18 cellular contexts compared by ENCODE assay signal in genomic region chr13:24216176-24216575, GRCh38. TPM values are rescaled to one million over a fixed set of nuclear protein-coding genes. Genes with fewer than 3 reads are reported as not detected.
A peak's percentile ranks its signal among the peaks of the same experiment; 100 is the strongest.
DNase-seq lines count a peak whose midpoint lies in the region; ATAC-seq and TF ChIP-seq lines count a peak whose summit lies in the region.
"Had no signal": no experiment of that assay in that cellular context is flagged by ENCODE, and none has a peak within 500 bp of the region (broad histone marks: within the 10 kb centered on the region; RNA-seq: fewer than 3 reads in every experiment).

No MANE protein-coding gene starts in this region.

- no peaks in the 10 kb centered on the region for H3K36me3 ChIP-seq in lower lobe of right lung
- no peaks in the 10 kb centered on the region for H3K36me3 ChIP-seq in thyroid gland

- H3K4me1 ChIP-seq in lower lobe of right lung (peaks cover 40% of the 10 kb centered on the region), thyroid gland (peaks cover 69 to 81% of the 10 kb centered on the region in 2 donors)

- H3K27ac ChIP-seq in lower lobe of right lung (peak overlapping the region; percentile 48), thyroid gland (peak overlapping the region; percentile 90 to 97 (median 95))

- intact Hi-C loops in activated CD4-positive, alpha-beta T cell treated with anti-CD3 and anti-CD28 coated beads for 36 hours (cut with DNase I, micrococcal nuclease) = no loop called here
- intact Hi-C loops in lower lobe of right lung (cut with DNase I) = no loop called here
- intact Hi-C loops in thyroid gland (cut with DNase I) = loop anchor here (5.0 kb wide), 1 partner anchor 294 kb away; no protein-coding TSS in a partner anchor

- 94 to 98% methylated on average over 4 of the region's 4 CpGs for WGBS in thyroid gland, 2 donors

- H3K4me3 ChIP-seq in lower lobe of right lung = no peak overlapping the region
- H3K4me3 ChIP-seq in thyroid gland (replicated peaks in 1 of 3) = no peak overlapping the region
- H3K4me3 ChIP-seq: GM23338 had no signal

- H3K4me1 Mint-ChIP-seq in activated CD4-positive, alpha-beta T cell treated with anti-CD3 and anti-CD28 coated beads, Interleukin-2, amount 10 ng/mL, durations not matched to agents 7 days and 5 days = peaks cover 34% of the 10 kb centered on the region
- H3K4me1 Mint-ChIP-seq in activated CD4-positive, alpha-beta T cell treated with anti-CD3 and anti-CD28 coated beads for 36 hours = peaks cover 15% of the 10 kb centered on the region
- H3K4me1 Mint-ChIP-seq in brain = peaks cover 93% of the 10 kb centered on the region

- CTCF ChIA-PET in activated CD4-positive, alpha-beta T cell treated with anti-CD3 and anti-CD28 coated beads, Interleukin-2, amount 10 ng/mL, durations not matched to agents 7 days and 5 days (lab: Charles Lee) = interaction anchor here (1.4 to 2.6 kb wide), 2 partner anchors 149 to 195 kb away, joined by 3 to 6 read pairs; no protein-coding TSS in a partner anchor
- CTCF ChIA-PET in activated CD4-positive, alpha-beta T cell treated with anti-CD3 and anti-CD28 coated beads for 36 hours (lab: Charles Lee) = interaction anchor here (0.6 to 2.2 kb wide), 3 partner anchors 15 to 195 kb away, joined by 3 to 5 read pairs (median 3); no protein-coding TSS in a partner anchor

- ATAC-seq in activated CD4-positive, alpha-beta T cell treated with anti-CD3 and anti-CD28 coated beads for 36 hours = no peak
- no peak for ATAC-seq in lower lobe of right lung
- ATAC-seq: GM23338 had no signal

- peak overlapping the region; percentile 14 for H3K27ac Mint-ChIP-seq in activated CD4-positive, alpha-beta T cell treated with anti-CD3 and anti-CD28 coated beads, Interleukin-2, amount 10 ng/mL, durations not matched to agents 7 days and 5 days
- no peak overlapping the region for H3K27ac Mint-ChIP-seq in activated CD4-positive, alpha-beta T cell treated with anti-CD3 and anti-CD28 coated beads for 36 hours
- H3K27ac Mint-ChIP-seq in brain = peak overlapping the region; percentile 79 to 98 (median 89)
- H3K27ac Mint-ChIP-seq: dendritic cell treated with granulocyte-macrophage colony-stimulating factor and Interleukin-4, amounts not matched to agents 40 ng/mL and 50 ng/mL, for 4 days; GM23338 had no signal

- H3K36me3 Mint-ChIP-seq in activated CD4-positive, alpha-beta T cell treated with anti-CD3 and anti-CD28 coated beads, Interleukin-2, amount 10 ng/mL, durations not matched to agents 7 days and 5 days (ENCODE audit: low read depth) = peaks cover 5% of the 10 kb centered on the region
- no peaks in the 10 kb centered on the region for H3K36me3 Mint-ChIP-seq in activated CD4-positive, alpha-beta T cell treated with anti-CD3 and anti-CD28 coated beads for 36 hours (ENCODE audit: low read depth)
- no peaks in the 10 kb centered on the region for H3K36me3 Mint-ChIP-seq in brain

- no peak for TF ChIP-seq POLR2A in thyroid gland (IDR thresholded peaks at IDR 0.05)

- no peak overlapping the region for H3K4me3 Mint-ChIP-seq in activated CD4-positive, alpha-beta T cell treated with anti-CD3 and anti-CD28 coated beads, Interleukin-2, amount 10 ng/mL, durations not matched to agents 7 days and 5 days
- H3K4me3 Mint-ChIP-seq in activated CD4-positive, alpha-beta T cell treated with anti-CD3 and anti-CD28 coated beads for 36 hours = no peak overlapping the region
- H3K4me3 Mint-ChIP-seq in brain = peak overlapping the region in 2 of 5 experiments; percentile 6 to 73
- H3K4me3 Mint-ChIP-seq: dendritic cell treated with granulocyte-macrophage colony-stimulating factor and Interleukin-4, amounts not matched to agents 40 ng/mL and 50 ng/mL, for 4 days; GM23338; neural crest cell had no signal

- TF ChIP-seq CTCF in brain (conservative IDR thresholded peaks at IDR 0.05) (no peak), lower lobe of right lung (IDR thresholded peaks at IDR 0.05) (no peak), thyroid gland (IDR thresholded peaks at IDR 0.05) (no peak)

- H3K9me3 Mint-ChIP-seq in activated CD4-positive, alpha-beta T cell treated with anti-CD3 and anti-CD28 coated beads, Interleukin-2, amount 10 ng/mL, durations not matched to agents 7 days and 5 days = no peaks in the 10 kb centered on the region
- H3K9me3 Mint-ChIP-seq in activated CD4-positive, alpha-beta T cell treated with anti-CD3 and anti-CD28 coated beads for 36 hours (ENCODE audit: low read depth) = no peaks in the 10 kb centered on the region
- peaks cover 0 to 3% (median 0%) of the 10 kb centered on the region in 5 experiments for H3K9me3 Mint-ChIP-seq in brain
- H3K9me3 Mint-ChIP-seq: dendritic cell treated with granulocyte-macrophage colony-stimulating factor and Interleukin-4, amounts not matched to agents 40 ng/mL and 50 ng/mL, for 4 days; GM23338; neural crest cell had no signal

- H3K9me3 ChIP-seq in lower lobe of right lung (no peaks in the 10 kb centered on the region), thyroid gland (no peaks in the 10 kb centered on the region)

- POLR2A ChIA-PET in activated CD4-positive, alpha-beta T cell treated with anti-CD3 and anti-CD28 coated beads, Interleukin-2, amount 10 ng/mL, durations not matched to agents 7 days and 5 days (lab: Charles Lee) = no interaction called here
- POLR2A ChIA-PET in activated CD4-positive, alpha-beta T cell treated with anti-CD3 and anti-CD28 coated beads for 36 hours (lab: Charles Lee) = no interaction called here

- no peaks in the 10 kb centered on the region for H3K27me3 Mint-ChIP-seq in activated CD4-positive, alpha-beta T cell treated with anti-CD3 and anti-CD28 coated beads, Interleukin-2, amount 10 ng/mL, durations not matched to agents 7 days and 5 days
- H3K27me3 Mint-ChIP-seq in activated CD4-positive, alpha-beta T cell treated with anti-CD3 and anti-CD28 coated beads for 36 hours = no peaks in the 10 kb centered on the region
- peaks cover 5% of the 10 kb centered on the region for H3K27me3 Mint-ChIP-seq in brain
- H3K27me3 Mint-ChIP-seq: dendritic cell treated with granulocyte-macrophage colony-stimulating factor and Interleukin-4, amounts not matched to agents 40 ng/mL and 50 ng/mL, for 4 days had no signal

- DNase-seq in activated CD4-positive, alpha-beta T cell treated with anti-CD3 and anti-CD28 coated beads, Interleukin-2, amount 10 ng/mL, durations not matched to agents 7 days and 5 days = no peak
- no peak for DNase-seq in activated CD4-positive, alpha-beta T cell treated with anti-CD3 and anti-CD28 coated beads for 36 hours
- DNase-seq in lower lobe of right lung = no peak
- DNase-seq in thyroid gland = no peak
- DNase-seq in NCI-H1436 (lab: John Stamatoyannopoulos, UW) = no peak
- no peak for DNase-seq in GOT3 (lab: John Stamatoyannopoulos, UW)
- DNase-seq in NCI-H128 (lab: John Stamatoyannopoulos, UW; ENCODE audit: unreplicated experiment) = no peak
- DNase-seq: 8988T; activated CD8-positive, alpha-beta memory T cell treated with anti-CD3 and anti-CD28 coated beads, Interleukin-2, amount 50 U/mL, for 4 hours; activated naive CD4-positive, alpha-beta T cell; aorta; erythroblast; NCI-H2081 treated with DMSO at 0.1 percent for 48 hours; T1000 had no signal

- H3K27me3 ChIP-seq in lower lobe of right lung (ENCODE audit: low read depth) = no peaks in the 10 kb centered on the region
- H3K27me3 ChIP-seq in thyroid gland = no peaks in the 10 kb centered on the region

RNA-seq across cellular contexts. Expression of gene SPATA13, which starts 55.7 kb away (rescaled TPM):
- total RNA-seq in activated CD4-positive, alpha-beta T cell treated with anti-CD3 and anti-CD28 coated beads, Interleukin-2, amount 10 ng/mL, durations not matched to agents 7 days and 5 days = 10 to 100 TPM; 68.4 to 72.6 TPM
- total RNA-seq in activated CD4-positive, alpha-beta T cell treated with anti-CD3 and anti-CD28 coated beads for 36 hours = 10 to 100 TPM; 47.6 to 51.5 TPM
- polyA plus RNA-seq in brain (ENCODE audit: insufficient read depth, low read depth, low replicate concordance) = 7.7 TPM
- total RNA-seq in lower lobe of right lung (44.2 TPM), thyroid gland (10 to 100 TPM; 43.2 to 95.4 (median 51.1) TPM)
